Comparison of ENCODE assay signal across 8 cellular contexts in genomic region chr12:94458882-94459772, GRCh38. TPM values are rescaled to one million over a fixed set of nuclear protein-coding genes. Genes with fewer than 3 reads are reported as not detected.
DNase-seq lines count a peak whose midpoint lies in the region; ATAC-seq and TF ChIP-seq lines count a peak whose summit lies in the region.

No MANE protein-coding gene starts in this region.

- peak overlapping the region; percentile 96 for H3K27ac Mint-ChIP-seq in T-helper 1 cell treated with Interleukin-12 subunit alpha and Interleukin-12 subunit beta and Interleukin-4 antibody, amounts not matched to agents 30 μg/mL and 1 μg/mL, for 36 hours
- H3K27ac Mint-ChIP-seq in natural killer cell treated with Interleukin-12 subunit alpha and Interleukin-12 subunit beta and Interleukin-15 and Interleukin-18, amount 100 ng/mL, for 72 hours = peak overlapping the region; percentile 83 to 88

- H3K4me3 ChIP-seq in IMR-90 (ENCODE audit: insufficient read depth, low read depth, low read length) = peak overlapping the region; percentile 73

- no peaks in the 10 kb centered on the region for H4K20me1 ChIP-seq in IMR-90 (ENCODE audit: insufficient read depth, low read length)

- H2BK20ac ChIP-seq in IMR-90 (ENCODE audit: low read depth, low read length) = peak overlapping the region; percentile 20; the same call in 1 of the 2 replicates

- peak overlapping the region; percentile 60; the same call in 1 of the 2 replicates for H2BK120ac ChIP-seq in IMR-90 (ENCODE audit: low read depth, low read length)

- H2AFZ ChIP-seq in IMR-90 (replicated peaks; ENCODE audit: low read length, poor library complexity) = peak overlapping the region; percentile 95

- no peak for TF ChIP-seq POLR2A in IMR-90 (IDR thresholded peaks at IDR 0.05; ENCODE audit: low read depth, low read length)
- no peak for TF ChIP-seq POLR2A in erythroblast (IDR thresholded peaks at IDR 0.05; ENCODE audit: low read length)

- peak overlapping the region; percentile 70 to 75; a peak in 3 of 4 replicates for H4K8ac ChIP-seq in IMR-90 (ENCODE audit: low read depth in 2 of 2, low read length in 2 of 2)

- H3K23ac ChIP-seq in IMR-90 (ENCODE audit: low read depth, low read length) = peak overlapping the region; percentile 46

- BruUV-seq in IMR-90 (replicated peaks; lab: Mats Ljungman, UMichigan) = TSS peak; percentile 83

- H3K4ac ChIP-seq in IMR-90 (ENCODE audit: low read depth, low read length) = peak overlapping the region; percentile 80

- dilution Hi-C loops in IMR-90 (cut with HindIII; ENCODE audit: low sequenced_read_pairs, unreplicated experiment) = no loop called here

- peak overlapping the region; percentile 10 for H2AK9ac ChIP-seq in IMR-90 (replicated peaks; ENCODE audit: low read depth, low read length, poor library complexity)

- peak overlapping the region; percentile 96 for H3K4me3 Mint-ChIP-seq in T-helper 1 cell treated with Interleukin-12 subunit alpha and Interleukin-12 subunit beta and Interleukin-4 antibody, amounts not matched to agents 30 μg/mL and 1 μg/mL, for 36 hours
- peak overlapping the region; percentile 97 for H3K4me3 Mint-ChIP-seq in natural killer cell treated with Interleukin-12 subunit alpha and Interleukin-12 subunit beta and Interleukin-15 and Interleukin-18, amount 100 ng/mL, for 72 hours

- CTCF ChIA-PET in IMR-90 (lab: Yijun Ruan, JAX) = interaction anchor here (0.6 kb wide), 1 partner anchor 278 kb away, joined by 4 read pairs; no protein-coding TSS in a partner anchor

- peaks cover 29% of the 10 kb centered on the region for H3K4me1 Mint-ChIP-seq in T-helper 1 cell treated with Interleukin-12 subunit alpha and Interleukin-12 subunit beta and Interleukin-4 antibody, amounts not matched to agents 30 μg/mL and 1 μg/mL, for 36 hours (ENCODE audit: low read depth)
- H3K4me1 Mint-ChIP-seq in natural killer cell treated with Interleukin-12 subunit alpha and Interleukin-12 subunit beta and Interleukin-15 and Interleukin-18, amount 100 ng/mL, for 72 hours (ENCODE audit: low read depth in 2 of 2) = peaks cover 25 to 26% of the 10 kb centered on the region in 2 donors

- peaks cover 0 to 19% of the 10 kb centered on the region in 2 experiments; a peak in 3 of 4 replicates for H3K79me1 ChIP-seq in IMR-90 (ENCODE audit: low read depth in 1 of 2, low read length in 2 of 2)

- peaks cover 1% of the 10 kb centered on the region; the same call in 1 of the 2 replicates for H3K36me3 ChIP-seq in IMR-90 (ENCODE audit: control insufficient read depth, insufficient read depth, low read length)

- peak overlapping the region; percentile 60 for H3K56ac ChIP-seq in IMR-90 (ENCODE audit: extremely low read depth, insufficient read depth, low read length)

- H2BK5ac ChIP-seq in IMR-90 (ENCODE audit: low read depth, low read length, poor library complexity, severe bottlenecking) = peak overlapping the region; percentile 40

- peak overlapping the region; percentile 78 for H3K4me2 ChIP-seq in IMR-90 (ENCODE audit: low read depth, low read length)

- no peak for TF ChIP-seq CTCF in IMR-90 (conservative IDR thresholded peaks at IDR 0.05; ENCODE audit: low read depth, low read length)

- intact Hi-C loops in IMR-90 (cut with micrococcal nuclease) = loop anchor here (5.0 kb wide), 1 partner anchor 73 kb away; no protein-coding TSS in a partner anchor

- H2AK5ac ChIP-seq in IMR-90 (ENCODE audit: low read depth, low read length) = peak overlapping the region; percentile 15; the same call in 1 of the 2 replicates

- H3K27me3 Mint-ChIP-seq in T-helper 1 cell treated with Interleukin-12 subunit alpha and Interleukin-12 subunit beta and Interleukin-4 antibody, amounts not matched to agents 30 μg/mL and 1 μg/mL, for 36 hours (ENCODE audit: low read depth) = peaks cover 11% of the 10 kb centered on the region
- H3K27me3 Mint-ChIP-seq in natural killer cell treated with Interleukin-12 subunit alpha and Interleukin-12 subunit beta and Interleukin-15 and Interleukin-18, amount 100 ng/mL, for 72 hours = peaks cover 0 to 6% of the 10 kb centered on the region in 2 donors

- in situ Hi-C loops in IMR-90 (cut with MboI; ENCODE audit: low sequenced_read_pairs) = no loop called here

- H3K9me1 ChIP-seq in IMR-90 (ENCODE audit: insufficient read depth, low read length) = no peaks in the 10 kb centered on the region

- no peaks in the 10 kb centered on the region for H3K9me3 ChIP-seq in IMR-90 (ENCODE audit: control insufficient read depth, insufficient read depth, low read length)

- H2BK15ac ChIP-seq in IMR-90 (ENCODE audit: low read depth, low read length) = no peak overlapping the region

- peak overlapping the region; percentile 8; the same call in 1 of the 2 replicates for H3K14ac ChIP-seq in IMR-90 (replicated peaks; ENCODE audit: low read depth, low read length)

- peak overlapping the region; percentile 1; the same call in 1 of the 2 replicates for H3K18ac ChIP-seq in IMR-90 (ENCODE audit: low read depth, low read length)

- no peaks in the 10 kb centered on the region for H3K9me3 Mint-ChIP-seq in T-helper 1 cell treated with Interleukin-12 subunit alpha and Interleukin-12 subunit beta and Interleukin-4 antibody, amounts not matched to agents 30 μg/mL and 1 μg/mL, for 36 hours
- no peaks in the 10 kb centered on the region for H3K9me3 Mint-ChIP-seq in natural killer cell treated with Interleukin-12 subunit alpha and Interleukin-12 subunit beta and Interleukin-15 and Interleukin-18, amount 100 ng/mL, for 72 hours

- no peaks in the 10 kb centered on the region for H3K27me3 ChIP-seq in IMR-90 (ENCODE audit: control insufficient read depth, insufficient read depth, low read length)

- H3K27ac ChIP-seq in IMR-90 (ENCODE audit: insufficient read depth, low read length) = peak overlapping the region; percentile 77

- WGBS in IMR-90 (ENCODE audit: extremely low coverage in 2 of 2, insufficient read length in 1 of 2), 2 experiments = 4% methylated on average over 3 of the region's 28 CpGs; no CpG with 5 or more reads in 1 of the 2 experiments

- H3K4me1 ChIP-seq in IMR-90 (ENCODE audit: control insufficient read depth, insufficient read depth, low read length) = no peaks in the 10 kb centered on the region

- H3K9ac ChIP-seq in IMR-90 (ENCODE audit: low read depth, low read length) = peak overlapping the region; percentile 66

- no peak overlapping the region for H4K5ac ChIP-seq in IMR-90 (ENCODE audit: low read depth, low read length)

- H3K36me3 Mint-ChIP-seq in T-helper 1 cell treated with Interleukin-12 subunit alpha and Interleukin-12 subunit beta and Interleukin-4 antibody, amounts not matched to agents 30 μg/mL and 1 μg/mL, for 36 hours (ENCODE audit: low read depth) = peaks cover 16% of the 10 kb centered on the region
- peaks cover 4% of the 10 kb centered on the region for H3K36me3 Mint-ChIP-seq in natural killer cell treated with Interleukin-12 subunit alpha and Interleukin-12 subunit beta and Interleukin-15 and Interleukin-18, amount 100 ng/mL, for 72 hours

- DNase-seq in ELR (ENCODE audit: low read depth) = peak; percentile 52
- DNase-seq in IMR-90 = peak; percentile 48
- peak; percentile 67 to 81 for DNase-seq in erythroblast (lab: John Stamatoyannopoulos, UW)
- DNase-seq in natural killer cell treated with Interleukin-12 subunit alpha and Interleukin-12 subunit beta and Interleukin-15 and Interleukin-18, amount 100 ng/mL, for 72 hours (ENCODE audit: low spot score) = no peak
- DNase-seq in AG08396 (ENCODE audit: low spot score) = no peak
- no peak for DNase-seq in UCSD-AML1 (lab: John Stamatoyannopoulos, UW; ENCODE audit: unreplicated experiment)

- ATAC-seq in GM21447 (IDR thresholded peaks at IDR 0.05; ENCODE audit: unreplicated experiment) (peak; percentile 35), IMR-90 (ENCODE audit: low read depth) (peak; percentile 66)
- ATAC-seq in natural killer cell treated with Interleukin-12 subunit alpha and Interleukin-12 subunit beta and Interleukin-15 and Interleukin-18, amount 100 ng/mL, for 72 hours = peak; percentile 69

- no peak overlapping the region for H4K91ac ChIP-seq in IMR-90 (ENCODE audit: insufficient read depth, low read depth, low read length)

- no peak for TF ChIP-seq RAD21 in IMR-90 (IDR thresholded peaks at IDR 0.05; ENCODE audit: low read length)

- POLR2A ChIA-PET in IMR-90 (lab: Charles Lee; ENCODE audit: unreplicated experiment) = no interaction called here

TF ChIP-seq in IMR-90, 13 proteins besides CTCF, POLR2A, EP300 and RAD21:
- TF ChIP-seq BHLHE40 (IDR thresholded peaks at IDR 0.05; ENCODE audit: low read depth, low read length) (0 out of 2 replicates have a peak, but pooled peaks have one; percentile 23), RFX5 (IDR thresholded peaks at IDR 0.05; ENCODE audit: low read depth, low read length) (no peak), USF2 (IDR thresholded peaks at IDR 0.05; ENCODE audit: low read depth, low read length) (no peak)
TF ChIP-seq in IMR-90: peak in this region for 1.

RNA-seq across cellular contexts. Expression of gene CEP83, which starts 0.5 kb away (rescaled TPM):
- 3.9 and 8.9 TPM in 2 replicates for total RNA-seq in IMR-90 (2012; rRNA removed)
- polyA plus RNA-seq in IMR-90 (2012; rRNA removed) = 5.9 and 8.9 TPM in 2 replicates
- polyA plus RNA-seq in IMR-90 (2012; cell fraction: cytosol; rRNA removed) = 0.47 and 1.2 TPM in 2 replicates
- polyA plus RNA-seq in IMR-90 (2012; cell fraction: nucleus; rRNA removed; ENCODE audit: low replicate concordance) = 8.4 and 20.1 TPM in 2 replicates
- total RNA-seq in natural killer cell treated with Interleukin-12 subunit alpha and Interleukin-12 subunit beta and Interleukin-15 and Interleukin-18, amount 100 ng/mL, for 72 hours = 10 to 100 TPM; 17.6 to 37.8 TPM

Comparison
In these comparisons a context has a peak if more than half of its experiments do, and no peak if none do; other contexts are left out.
1. DNase-seq: peak in ELR (single experiment), IMR-90 (single experiment) and erythroblast (2 of 2); none in natural killer cell treated with Interleukin-12 subunit alpha and Interleukin-12 subunit beta and Interleukin-15 and Interleukin-18, amount 100 ng/mL, for 72 hours (single experiment), AG08396 (single experiment) and UCSD-AML1 (single experiment).
2. Peak in every context shown above with its lines, with median percentiles within 50 percentile points of each other: ATAC-seq.